Comparison of ENCODE assay signal across 1 cellular context in the genomic region with DNA sequence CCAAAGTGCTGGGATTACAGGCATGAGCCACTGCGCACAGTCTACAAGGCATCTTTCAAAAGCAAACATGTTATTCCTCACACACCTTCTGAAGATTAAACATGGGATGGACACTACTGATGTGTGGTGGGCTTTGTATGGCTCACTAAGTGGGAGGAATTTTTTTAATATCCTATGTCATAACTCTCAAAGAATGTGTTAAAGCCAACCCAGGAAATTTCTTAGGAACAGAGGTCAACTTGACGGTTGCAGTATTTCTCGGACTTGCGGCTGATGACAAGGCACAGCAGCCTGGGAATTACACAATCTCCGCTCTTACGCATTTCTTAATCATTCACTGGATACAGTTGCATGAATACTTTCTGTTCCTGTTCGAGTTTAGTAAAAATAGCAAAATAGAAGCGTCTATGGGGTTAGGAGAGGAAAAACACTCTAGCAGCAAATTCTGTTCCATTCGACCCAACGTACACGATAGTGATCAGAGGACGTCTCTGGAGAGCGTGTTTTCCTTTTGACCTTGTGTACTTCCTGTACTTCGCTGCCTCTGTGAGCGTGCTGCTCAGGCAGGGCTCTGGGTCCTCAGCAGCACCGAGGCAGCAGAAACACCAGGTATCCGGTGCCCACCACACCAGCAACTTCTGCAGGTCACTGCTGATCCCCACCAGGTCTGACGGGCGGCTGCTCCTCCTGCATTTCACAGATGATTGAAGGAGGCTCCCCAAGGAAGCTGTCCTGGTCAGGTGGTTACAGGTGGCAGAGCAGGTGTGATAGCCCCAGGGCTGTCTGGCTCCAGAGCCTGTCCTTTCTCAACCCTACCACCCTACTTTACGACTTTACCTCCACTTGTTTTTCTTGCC.
TF ChIP-seq lines count a peak whose summit lies in the region.

No MANE protein-coding gene starts in this region.

TF ChIP-seq in WTC11, 78 proteins besides CTCF, POLR2A, EP300 and RAD21:
- TF ChIP-seq AR (CRISPR knock-in tag; IDR thresholded peaks at IDR 0.05), result no peak
